ENCODE assay signal across 19 cellular contexts in genomic region chr1:6202256-6202655, GRCh38. TPM values are rescaled to one million over a fixed set of nuclear protein-coding genes. Genes with fewer than 3 reads are reported as not detected.
DNase-seq lines count a peak whose midpoint lies in the region; ATAC-seq and TF ChIP-seq lines count a peak whose summit lies in the region.
"Had no signal": no experiment of that assay in that cellular context is flagged by ENCODE, and none has a peak within 500 bp of the region (broad histone marks: within the 10 kb centered on the region; RNA-seq: fewer than 3 reads in every experiment).

No MANE protein-coding gene starts in this region.

- WGBS in psoas muscle, 3 donors, result 88 to 91% (median 89%) methylated on average over 7 of the region's 7 CpGs

- H3K4me1 ChIP-seq in psoas muscle, result peaks cover 22% of the 10 kb centered on the region

- no peak for DNase-seq in T-helper 2 cell treated with Interferon-gamma antibody and Interleukin-4, amounts not matched to agents 5 μg/mL and 100 μg/mL, for 36 hours (ENCODE audit: low spot score)
- DNase-seq in T-helper 2 cell (no peak), neural crest cell (ENCODE audit: low read depth, low spot score) (no peak), psoas muscle (no peak), dedifferentiated amniotic fluid mesenchymal stem cell (ENCODE audit: extremely low spot score) (no peak), CD14-positive monocyte (ENCODE audit: low spot score) (no peak)
- no peak for DNase-seq in central memory CD8-positive, alpha-beta T cell (ENCODE audit: low spot score in 2 of 2)
- DNase-seq: AML-193; Caco-2; CD4-positive, CD25-positive, alpha-beta regulatory T cell; GM23248; HFFc6; IMR-90 had no signal

- H3K9me3 ChIP-seq in psoas muscle, result no peaks in the 10 kb centered on the region
- H3K9me3 ChIP-seq: A549, BLaER1, Caco-2, HAP-1 had no signal

- intact Hi-C loops in psoas muscle (cut with DNase I), result no loop called here
- intact Hi-C loops in CD14-positive monocyte (cut with micrococcal nuclease), result loop anchor here in 1 of 2 donors (10.0 kb wide), 1 partner anchor 147 kb away; no protein-coding TSS in a partner anchor

- peaks cover 0 to 5% of the 10 kb centered on the region in 2 donors for H3K36me3 ChIP-seq in psoas muscle (ENCODE audit: insufficient read depth in 1 of 2, low read depth in 1 of 2)

- no peaks in the 10 kb centered on the region for H3K27me3 Mint-ChIP-seq in T-helper 2 cell treated with Interferon-gamma antibody and Interleukin-4, amounts not matched to agents 5 μg/mL and 100 μg/mL, for 36 hours (ENCODE audit: low read depth)
- H3K27me3 Mint-ChIP-seq in IgD-negative memory B cell, result peaks cover 13% of the 10 kb centered on the region
- peaks cover 8% of the 10 kb centered on the region for H3K27me3 Mint-ChIP-seq in central memory CD8-positive, alpha-beta T cell
- H3K27me3 Mint-ChIP-seq in neural crest cell (ENCODE audit: low read depth), result peaks cover 38% of the 10 kb centered on the region
- H3K27me3 Mint-ChIP-seq in CD14-positive monocyte (ENCODE audit: low read depth in 3 of 3), result peaks cover 27 to 47% (median 41%) of the 10 kb centered on the region in 3 donors

- peaks cover 14% of the 10 kb centered on the region for H3K36me3 Mint-ChIP-seq in T-helper 2 cell treated with Interferon-gamma antibody and Interleukin-4, amounts not matched to agents 5 μg/mL and 100 μg/mL, for 36 hours (ENCODE audit: low read depth)
- H3K36me3 Mint-ChIP-seq in IgD-negative memory B cell, result peaks cover 1% of the 10 kb centered on the region
- H3K36me3 Mint-ChIP-seq in central memory CD8-positive, alpha-beta T cell (ENCODE audit: insufficient read depth), result peaks cover 17% of the 10 kb centered on the region
- peaks cover 3% of the 10 kb centered on the region for H3K36me3 Mint-ChIP-seq in neural crest cell (ENCODE audit: low read depth)
- peaks cover 5 to 7% of the 10 kb centered on the region in 2 donors for H3K36me3 Mint-ChIP-seq in CD14-positive monocyte

- H3K27ac ChIP-seq in psoas muscle, result no peak overlapping the region
- H3K27ac ChIP-seq: 22Rv1, A549, BLaER1, GM23248 had no signal

- peak overlapping the region; percentile 52 for H3K27ac Mint-ChIP-seq in T-helper 2 cell treated with Interferon-gamma antibody and Interleukin-4, amounts not matched to agents 5 μg/mL and 100 μg/mL, for 36 hours
- H3K27ac Mint-ChIP-seq in IgD-negative memory B cell (no peak overlapping the region), neural crest cell (ENCODE audit: unreplicated experiment) (no peak overlapping the region), CD14-positive monocyte (no peak overlapping the region)
- peak overlapping the region; percentile 55 for H3K27ac Mint-ChIP-seq in central memory CD8-positive, alpha-beta T cell (ENCODE audit: low read depth)
- H3K27ac Mint-ChIP-seq: CD4-positive, CD25-positive, alpha-beta regulatory T cell; HFFc6 had no signal

- no peak for TF ChIP-seq CTCF in neural crest cell (conservative IDR thresholded peaks at IDR 0.05)
- no peak for TF ChIP-seq CTCF in psoas muscle (IDR thresholded peaks at IDR 0.05)
- TF ChIP-seq CTCF in CD14-positive monocyte (IDR thresholded peaks at IDR 0.05), result no peak

- no peak for ATAC-seq in central memory CD8-positive, alpha-beta T cell (replicated peaks; ENCODE audit: extremely low read depth, poor library complexity, severe bottlenecking)
- no peak for ATAC-seq in psoas muscle
- ATAC-seq: A549 had no signal

- peaks cover 36% of the 10 kb centered on the region for H3K4me1 Mint-ChIP-seq in T-helper 2 cell treated with Interferon-gamma antibody and Interleukin-4, amounts not matched to agents 5 μg/mL and 100 μg/mL, for 36 hours (ENCODE audit: low read depth)
- H3K4me1 Mint-ChIP-seq in IgD-negative memory B cell, result peaks cover 22 to 32% (median 24%) of the 10 kb centered on the region in 3 donors
- peaks cover 42% of the 10 kb centered on the region for H3K4me1 Mint-ChIP-seq in central memory CD8-positive, alpha-beta T cell
- H3K4me1 Mint-ChIP-seq in neural crest cell, result peaks cover 36% of the 10 kb centered on the region
- H3K4me1 Mint-ChIP-seq in CD14-positive monocyte, result peaks cover 38% of the 10 kb centered on the region

- no peak overlapping the region for H3K4me3 ChIP-seq in psoas muscle
- H3K4me3 ChIP-seq: A549, BLaER1, GM23248, HAP-1 had no signal

- no peaks in the 10 kb centered on the region for H3K27me3 ChIP-seq in psoas muscle (ENCODE audit: insufficient read depth in 3 of 3, low read length in 2 of 3)

- no peaks in the 10 kb centered on the region for H3K9me3 Mint-ChIP-seq in T-helper 2 cell treated with Interferon-gamma antibody and Interleukin-4, amounts not matched to agents 5 μg/mL and 100 μg/mL, for 36 hours
- H3K9me3 Mint-ChIP-seq in IgD-negative memory B cell (no peaks in the 10 kb centered on the region), neural crest cell (peaks cover 6% of the 10 kb centered on the region), CD14-positive monocyte (peaks cover 0 to 23% (median 4%) of the 10 kb centered on the region in 7 donors)
- no peaks in the 10 kb centered on the region for H3K9me3 Mint-ChIP-seq in central memory CD8-positive, alpha-beta T cell
- H3K9me3 Mint-ChIP-seq: HFFc6 had no signal

- peak overlapping the region; percentile 12 for H3K4me3 Mint-ChIP-seq in T-helper 2 cell treated with Interferon-gamma antibody and Interleukin-4, amounts not matched to agents 5 μg/mL and 100 μg/mL, for 36 hours
- peak overlapping the region in 3 of 4 donors; percentile 20 to 58 (median 38) for H3K4me3 Mint-ChIP-seq in IgD-negative memory B cell
- H3K4me3 Mint-ChIP-seq in central memory CD8-positive, alpha-beta T cell, result no peak overlapping the region
- H3K4me3 Mint-ChIP-seq in neural crest cell, result peak overlapping the region; percentile 70
- no peak overlapping the region for H3K4me3 Mint-ChIP-seq in CD14-positive monocyte
- H3K4me3 Mint-ChIP-seq: HFFc6 had no signal

RNA-seq across cellular contexts. Expression of gene RPL22, which starts 2.9 kb away (rescaled TPM):
- polyA plus RNA-seq in IgD-negative memory B cell (302 TPM), psoas muscle (100 to 1,000 TPM; 285 to 333 (median 291) TPM), CD14-positive monocyte (10 to 100 TPM; 65.6 to 97.2 TPM)
- total RNA-seq in neural crest cell (479 and 516 TPM in 2 replicates), psoas muscle (100 to 1,000 TPM; 308 to 417 (median 333) TPM)

RNA-seq across cellular contexts. Expression of gene RNF207, which starts 3.7 kb away (rescaled TPM):
- polyA plus RNA-seq in IgD-negative memory B cell (0.23 TPM), psoas muscle (1 to 10 TPM; 2.5 to 5.1 (median 3.0) TPM), CD14-positive monocyte (under 1 TPM in 1 of 2 donors, not detected in 1; 0.10 TPM)
- total RNA-seq in neural crest cell (3.8 and 4.9 TPM in 2 replicates), psoas muscle (10 to 100 TPM in 1 of 4 donors, 1 to 10 TPM in 3; 3.4 to 13.6 (median 4.6) TPM)

RNA-seq across cellular contexts. Expression of gene CHD5, which starts 22.1 kb away (rescaled TPM):
- polyA plus RNA-seq in IgD-negative memory B cell (not detected), psoas muscle (under 1 TPM; 0.03 to 0.38 (median 0.17) TPM), CD14-positive monocyte (not detected)
- total RNA-seq in neural crest cell (0.16 and 0.98 TPM in 2 replicates), psoas muscle (under 1 TPM in 2 of 4 donors, not detected in 2; 0.24 to 0.25 TPM)
- total RNA-seq: CD4-positive, CD25-positive, alpha-beta regulatory T cell had no signal
- polyA plus RNA-seq: CD4-positive, CD25-positive, alpha-beta regulatory T cell had no signal

RNA-seq across cellular contexts. Expression of gene ICMT, which starts 33.5 kb away (rescaled TPM):
- polyA plus RNA-seq in IgD-negative memory B cell, result 14.2 TPM
- 85.4 and 92.8 TPM in 2 replicates for total RNA-seq in neural crest cell
- total RNA-seq in psoas muscle, result 100 to 1,000 TPM in 1 of 4 donors, 10 to 100 TPM in 3; 57.3 to 215 (median 68.3) TPM
- 100 to 1,000 TPM in 1 of 3 donors, 10 to 100 TPM in 2; 39.2 to 101 (median 47.2) TPM for polyA plus RNA-seq in psoas muscle
- polyA plus RNA-seq in CD14-positive monocyte, result 10 to 100 TPM; 17.0 to 17.3 TPM

RNA-seq across cellular contexts. Expression of gene HES3, which starts 41.7 kb away (rescaled TPM):
- polyA plus RNA-seq in IgD-negative memory B cell (not detected), psoas muscle (not detected), CD14-positive monocyte (not detected)
- total RNA-seq in neural crest cell (23.6 and 25.2 TPM in 2 replicates), psoas muscle (not detected)
- total RNA-seq: Caco-2; CD4-positive, CD25-positive, alpha-beta regulatory T cell; GM23248; H4; HFFc6; IMR-90 had no signal
- polyA plus RNA-seq: A549; CD4-positive, CD25-positive, alpha-beta regulatory T cell; GM23248; IMR-90 had no signal

Comparison
In these comparisons a context has a peak if more than half of its experiments do, and no peak if none do; other contexts are left out.
1. H3K27ac Mint-ChIP-seq: peak in T-helper 2 cell treated with Interferon-gamma antibody and Interleukin-4, amounts not matched to agents 5 μg/mL and 100 μg/mL, for 36 hours (single experiment) and central memory CD8-positive, alpha-beta T cell (single experiment); none in IgD-negative memory B cell (0 of 3), neural crest cell (single experiment) and CD14-positive monocyte (0 of 7).
2. H3K4me3 Mint-ChIP-seq: peak in T-helper 2 cell treated with Interferon-gamma antibody and Interleukin-4, amounts not matched to agents 5 μg/mL and 100 μg/mL, for 36 hours (single experiment), IgD-negative memory B cell (3 of 4) and neural crest cell (single experiment); none in central memory CD8-positive, alpha-beta T cell (single experiment) and CD14-positive monocyte (0 of 2).